Comparison of ENCODE assay signal across 16 cellular contexts in genomic region chr4:168919706-168920324, GRCh38.
DNase-seq lines count a peak whose midpoint lies in the region; ATAC-seq and TF ChIP-seq lines count a peak whose summit lies in the region.
"Had no signal": no experiment of that assay in that cellular context is flagged by ENCODE, and none has a peak within 500 bp of the region (broad histone marks: within the 10 kb centered on the region; RNA-seq: fewer than 3 reads in every experiment).

No MANE protein-coding gene starts in this region.

- TF ChIP-seq CTCF in endodermal cell (conservative IDR thresholded peaks at IDR 0.05) (no peak), liver (IDR thresholded peaks at IDR 0.05; ENCODE audit: low read depth, low read length, missing input control) (no peak), transverse colon (IDR thresholded peaks at IDR 0.05) (no peak), mucosa of descending colon (IDR thresholded peaks at IDR 0.05) (no peak)

- TF ChIP-seq POLR2A in transverse colon (IDR thresholded peaks at IDR 0.05) = no peak

- H3K36me3 Mint-ChIP-seq in endodermal cell (ENCODE audit: low read depth) = peaks cover 30% of the 10 kb centered on the region

- in situ Hi-C loops in transverse colon (cut with MboI; ENCODE audit: low pct_ligation_motif_present in 1 of 4, low pct_unique_long_range_greater_than_20kb in 1 of 4, low sequenced_read_pairs in 3 of 4) = loop anchor here (5.0 to 25.0 kb wide), 8 partner anchors 205 to 733 kb away; no protein-coding TSS in a partner anchor

- no peaks in the 10 kb centered on the region for H3K9me3 ChIP-seq in endodermal cell (ENCODE audit: control insufficient read depth, low read length)
- H3K9me3 ChIP-seq in liver (ENCODE audit: control insufficient read depth in 4 of 4, low read length in 3 of 4) = no peaks in the 10 kb centered on the region
- H3K9me3 ChIP-seq in transverse colon = no peaks in the 10 kb centered on the region
- no peaks in the 10 kb centered on the region for H3K9me3 ChIP-seq in mucosa of descending colon

- H3K9ac ChIP-seq in endodermal cell (ENCODE audit: extremely low read depth, low read length, poor library complexity, severe bottlenecking) (no peak overlapping the region), liver (ENCODE audit: low read depth in 1 of 2, low read length in 2 of 2) (peak overlapping the region in 1 of 2 donors; percentile 1)

- DNase-seq in LHCN-M2 (ENCODE audit: low read depth) = peak; percentile 20
- no peak for DNase-seq in endodermal cell
- no peak for DNase-seq in transverse colon
- DNase-seq in mucosa of descending colon = no peak
- DNase-seq: activated CD8-positive, alpha-beta T cell treated with anti-CD3 and anti-CD28 coated beads for 36 hours; cortex of kidney; head of caudate nucleus; Karpas-422; left cardiac atrium; NCI-H1436; NCI-H446 had no signal

- TF ChIP-seq RAD21 in liver (IDR thresholded peaks at IDR 0.05) = peak; percentile 18 to 46

- no peak for TF ChIP-seq EP300 in transverse colon (IDR thresholded peaks at IDR 0.05; ENCODE audit: low read depth)

- H3K9me3 Mint-ChIP-seq in endodermal cell = no peaks in the 10 kb centered on the region
- H3K9me3 Mint-ChIP-seq: activated CD8-positive, alpha-beta T cell treated with anti-CD3 and anti-CD28 coated beads for 36 hours; activated T-helper 1 cell treated with anti-CD3 and anti-CD28 coated beads, Interleukin-12 subunit alpha, Interleukin-12 subunit beta, Interleukin-2, Interleukin-4 antibody, amounts not matched to agents 30 ng/mL and 10 ng/mL and 1 ng/mL, durations not matched to agents 14 hours and 24 hours and 36 hours had no signal

- 94 to 95% methylated on average over 3 to 4 of the region's 4 CpGs for WGBS in endodermal cell (ENCODE audit: insufficient coverage in 1 of 2, insufficient read length in 1 of 2), 2 experiments
- 41% methylated on average over 4 of the region's 4 CpGs for WGBS in liver
- 91% methylated on average over 4 of the region's 4 CpGs; no CpG with 5 or more reads in 1 of the 2 donors for WGBS in transverse colon (ENCODE audit: low coverage in 1 of 2), 2 donors

- ATAC-seq in HG02678 (IDR thresholded peaks at IDR 0.05; ENCODE audit: unreplicated experiment) = no peak
- ATAC-seq in mucosa of descending colon = no peak
- no peak for ATAC-seq in GM21423 (IDR thresholded peaks at IDR 0.05; ENCODE audit: unreplicated experiment)
- ATAC-seq: activated CD8-positive, alpha-beta T cell treated with anti-CD3 and anti-CD28 coated beads for 36 hours had no signal

- no peaks in the 10 kb centered on the region for H3K27me3 Mint-ChIP-seq in endodermal cell (ENCODE audit: insufficient read depth)
- H3K27me3 Mint-ChIP-seq: activated CD8-positive, alpha-beta T cell treated with anti-CD3 and anti-CD28 coated beads for 36 hours; progenitor cell of endocrine pancreas had no signal

- intact Hi-C loops in transverse colon (cut with DNase I; ENCODE audit: low total_unique reads) = loop anchor here (5.0 to 10.0 kb wide), 2 partner anchors 208 to 565 kb away; no protein-coding TSS in a partner anchor
- intact Hi-C loops in mucosa of descending colon (cut with DNase I, micrococcal nuclease) = loop anchor here (10.0 kb wide), 5 partner anchors 85 to 645 kb away; no protein-coding TSS in a partner anchor

- H3K4me3 Mint-ChIP-seq in endodermal cell = no peak overlapping the region
- H3K4me3 Mint-ChIP-seq: activated CD8-positive, alpha-beta T cell treated with anti-CD3 and anti-CD28 coated beads for 36 hours; activated T-helper 1 cell treated with anti-CD3 and anti-CD28 coated beads, Interleukin-12 subunit alpha, Interleukin-12 subunit beta, Interleukin-2, Interleukin-4 antibody, amounts not matched to agents 30 ng/mL and 10 ng/mL and 1 ng/mL, durations not matched to agents 14 hours and 24 hours and 36 hours had no signal

- H3K36me3 ChIP-seq in endodermal cell (ENCODE audit: control insufficient read depth, insufficient read depth, low read length) (peaks cover 80% of the 10 kb centered on the region), liver (ENCODE audit: control insufficient read depth in 4 of 4, insufficient read depth in 3 of 4, low read depth in 1 of 4, low read length in 3 of 4) (peaks cover 0 to 17% (median 3%) of the 10 kb centered on the region in 4 donors), transverse colon (peaks cover 0 to 39% (median 11%) of the 10 kb centered on the region in 4 donors), mucosa of descending colon (ENCODE audit: low read depth) (no peaks in the 10 kb centered on the region)

- H3K27ac ChIP-seq in endodermal cell (ENCODE audit: low read depth, low read length) (peak overlapping the region; percentile 5), liver (ENCODE audit: low read depth in 1 of 2, low read length in 2 of 2) (peak overlapping the region in 1 of 2 donors; percentile 71), transverse colon (peak overlapping the region; percentile 23 to 49 (median 38))

- peaks cover 3% of the 10 kb centered on the region for H3K4me1 Mint-ChIP-seq in endodermal cell

- H3K27me3 ChIP-seq in endodermal cell (ENCODE audit: control insufficient read depth, insufficient read depth, low read length, poor library complexity, severe bottlenecking) (no peaks in the 10 kb centered on the region), liver (ENCODE audit: control insufficient read depth in 4 of 4, insufficient read depth in 4 of 4, low read length in 3 of 4) (no peaks in the 10 kb centered on the region), transverse colon (no peaks in the 10 kb centered on the region)

- no peak overlapping the region for H3K27ac Mint-ChIP-seq in endodermal cell
- H3K27ac Mint-ChIP-seq: activated CD8-positive, alpha-beta T cell treated with anti-CD3 and anti-CD28 coated beads for 36 hours; activated T-helper 1 cell treated with anti-CD3 and anti-CD28 coated beads, Interleukin-12 subunit alpha, Interleukin-12 subunit beta, Interleukin-2, Interleukin-4 antibody, amounts not matched to agents 30 ng/mL and 10 ng/mL and 1 ng/mL, durations not matched to agents 14 hours and 24 hours and 36 hours had no signal

- H3K4me3 ChIP-seq in endodermal cell (ENCODE audit: low read length) = no peak overlapping the region
- H3K4me3 ChIP-seq in liver (ENCODE audit: low read depth in 1 of 3, low read length in 3 of 3) = no peak overlapping the region
- H3K4me3 ChIP-seq in transverse colon = no peak overlapping the region
- H3K4me3 ChIP-seq in mucosa of descending colon = no peak overlapping the region

- no peaks in the 10 kb centered on the region for H3K4me1 ChIP-seq in endodermal cell (ENCODE audit: control insufficient read depth, insufficient read depth, low read length)
- H3K4me1 ChIP-seq in liver (ENCODE audit: control insufficient read depth in 4 of 4, insufficient read depth in 4 of 4, low read length in 3 of 4) = peaks cover 0 to 14% (median 6%) of the 10 kb centered on the region in 4 donors
- peaks cover 0 to 3% (median 0%) of the 10 kb centered on the region in 4 donors for H3K4me1 ChIP-seq in transverse colon
- no peaks in the 10 kb centered on the region for H3K4me1 ChIP-seq in mucosa of descending colon (ENCODE audit: low read depth)

TF ChIP-seq in liver, 16 proteins besides CTCF, POLR2A, EP300 and RAD21 (continues in another document):
- TF ChIP-seq SP1 (IDR thresholded peaks at IDR 0.05) = peak; percentile 76
- peak; percentile 95 to 97 for TF ChIP-seq HNF4A (conservative IDR thresholded peaks at IDR 0.05)
- TF ChIP-seq ATF3 (IDR thresholded peaks at IDR 0.05) = peak; percentile 25
- TF ChIP-seq TAF1 (conservative IDR thresholded peaks at IDR 0.05) = no peak
- no peak for TF ChIP-seq NR2F2 (IDR thresholded peaks at IDR 0.05)
- no peak for TF ChIP-seq EGR1 (IDR thresholded peaks at IDR 0.05; ENCODE audit: low read depth in 2 of 2)
- TF ChIP-seq HNF4G (IDR thresholded peaks at IDR 0.05) = peak; percentile 70
- peak; percentile 86 to 88 for TF ChIP-seq RXRA (IDR thresholded peaks at IDR 0.05)
- TF ChIP-seq GABPA (IDR thresholded peaks at IDR 0.05 in 1 of 2, conservative IDR thresholded peaks at IDR 0.05 in 1 of 2) = no peak
- no peak for TF ChIP-seq FOXA1 (IDR thresholded peaks at IDR 0.05)
- peak; percentile 59 for TF ChIP-seq FOXA2 (IDR thresholded peaks at IDR 0.05)
- TF ChIP-seq MAX (IDR thresholded peaks at IDR 0.05) = peak; percentile 60
- TF ChIP-seq YY1 (IDR thresholded peaks at IDR 0.05) = peak; percentile 35
- TF ChIP-seq REST (IDR thresholded peaks at IDR 0.05) = no peak
